ENCODE assay signal across 8 cellular contexts in the genomic region with DNA sequence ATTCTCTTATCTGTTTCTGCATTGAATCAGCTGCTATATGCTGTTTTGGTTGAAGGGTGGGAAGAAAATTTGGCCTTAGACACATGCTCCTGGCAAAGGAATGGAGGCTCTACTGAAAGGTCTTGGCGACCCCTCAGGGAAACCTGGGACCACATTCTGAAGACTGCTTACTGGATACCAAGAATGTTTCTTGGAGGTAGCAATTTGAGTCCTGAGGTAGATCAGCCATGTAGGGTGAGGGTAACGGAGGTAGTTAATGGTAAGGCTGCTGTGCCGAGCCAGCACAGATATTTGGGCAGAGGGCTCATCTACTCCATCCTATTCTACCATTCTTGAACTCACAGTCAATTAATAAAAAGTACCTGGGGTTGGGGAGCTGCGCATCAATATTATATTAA. TPM values are rescaled to one million over a fixed set of nuclear protein-coding genes. Genes with fewer than 3 reads are reported as not detected.
DNase-seq lines count a peak whose midpoint lies in the region; ATAC-seq and TF ChIP-seq lines count a peak whose summit lies in the region.

No MANE protein-coding gene starts in this region.

- in situ Hi-C loops in GM13977 (cut with MboI; ENCODE audit: low pct_unique_long_range_greater_than_20kb, low sequenced_read_pairs, unreplicated experiment) = no loop called here

- peaks cover 0 to 30% (median 11%) of the 10 kb centered on the region in 4 donors for H3K4me1 ChIP-seq in right lobe of liver
- H3K4me1 ChIP-seq in upper lobe of left lung = peaks cover 22 to 39% (median 28%) of the 10 kb centered on the region in 4 donors

- 7% methylated on average over 3 of the region's 4 CpGs for WGBS in right lobe of liver (ENCODE audit: insufficient coverage, low coverage, low lambda C conversion rate, missing lambda C conversion rate)
- WGBS in upper lobe of left lung, 2 donors = 4 to 5% methylated on average over 4 of the region's 4 CpGs

- TF ChIP-seq POLR2A in right lobe of liver (IDR thresholded peaks at IDR 0.05) (no peak), upper lobe of left lung (IDR thresholded peaks at IDR 0.05) (no peak)

- peaks cover 2% of the 10 kb centered on the region for H3K36me3 Mint-ChIP-seq in activated naive CD4-positive, alpha-beta T cell treated with anti-CD3 and anti-CD28 coated beads, Interleukin-2, amount 10 ng/mL, durations not matched to agents 7 days and 5 days
- H3K36me3 Mint-ChIP-seq in activated naive CD8-positive, alpha-beta T cell treated with anti-CD3 and anti-CD28 coated beads, Interleukin-2, amount 10 ng/mL, durations not matched to agents 7 days and 5 days = no peaks in the 10 kb centered on the region

- DNase-seq in activated naive CD4-positive, alpha-beta T cell treated with anti-CD3 and anti-CD28 coated beads, Interleukin-2, amount 10 ng/mL, durations not matched to agents 7 days and 5 days = no peak
- no peak for DNase-seq in activated naive CD4-positive, alpha-beta T cell treated with Interleukin-2 at 50 U/mL for 16 hours
- no peak for DNase-seq in activated naive CD8-positive, alpha-beta T cell treated with anti-CD3 and anti-CD28 coated beads, Interleukin-2, amount 10 ng/mL, durations not matched to agents 7 days and 5 days
- DNase-seq in right lobe of liver = no peak
- DNase-seq in upper lobe of left lung = no peak
- no peak for DNase-seq in DMS114 treated with DMSO at 0.1 percent for 48 hours (lab: John Stamatoyannopoulos, UW; ENCODE audit: unreplicated experiment)
- DNase-seq in GM13977 (ENCODE audit: low spot score) = no peak

- intact Hi-C loops in right lobe of liver (cut with DNase I) = no loop called here

- no peaks in the 10 kb centered on the region for H3K27me3 ChIP-seq in right lobe of liver
- H3K27me3 ChIP-seq in upper lobe of left lung = no peaks in the 10 kb centered on the region

- H3K4me3 Mint-ChIP-seq in activated naive CD4-positive, alpha-beta T cell treated with anti-CD3 and anti-CD28 coated beads, Interleukin-2, amount 10 ng/mL, durations not matched to agents 7 days and 5 days = peak overlapping the region; percentile 99
- H3K4me3 Mint-ChIP-seq in activated naive CD8-positive, alpha-beta T cell treated with anti-CD3 and anti-CD28 coated beads, Interleukin-2, amount 10 ng/mL, durations not matched to agents 7 days and 5 days = peak overlapping the region; percentile 82

- CTCF ChIA-PET in activated naive CD4-positive, alpha-beta T cell treated with anti-CD3 and anti-CD28 coated beads, Interleukin-2, amount 10 ng/mL, durations not matched to agents 7 days and 5 days (lab: Charles Lee) = interaction anchor here (0.5 to 2.6 kb wide), 5 partner anchors 37 to 283 kb away, joined by 3 to 18 read pairs (median 4); no protein-coding TSS in a partner anchor

- no peak for TF ChIP-seq CTCF in right lobe of liver (IDR thresholded peaks at IDR 0.05)
- no peak for TF ChIP-seq CTCF in upper lobe of left lung (IDR thresholded peaks at IDR 0.05)
- no peak for TF ChIP-seq CTCF in GM13977 (IDR thresholded peaks at IDR 0.05; ENCODE audit: extremely low read depth, insufficient read depth, missing control alignments)

- no peaks in the 10 kb centered on the region for H3K36me3 ChIP-seq in right lobe of liver
- no peaks in the 10 kb centered on the region for H3K36me3 ChIP-seq in upper lobe of left lung

- H3K27ac Mint-ChIP-seq in activated naive CD4-positive, alpha-beta T cell treated with anti-CD3 and anti-CD28 coated beads, Interleukin-2, amount 10 ng/mL, durations not matched to agents 7 days and 5 days = peak overlapping the region; percentile 89
- H3K27ac Mint-ChIP-seq in activated naive CD8-positive, alpha-beta T cell treated with anti-CD3 and anti-CD28 coated beads, Interleukin-2, amount 10 ng/mL, durations not matched to agents 7 days and 5 days = peak overlapping the region; percentile 91

- H3K9me3 ChIP-seq in right lobe of liver (no peaks in the 10 kb centered on the region), upper lobe of left lung (no peaks in the 10 kb centered on the region)

- no peaks in the 10 kb centered on the region for H3K9me3 Mint-ChIP-seq in activated naive CD4-positive, alpha-beta T cell treated with anti-CD3 and anti-CD28 coated beads, Interleukin-2, amount 10 ng/mL, durations not matched to agents 7 days and 5 days
- no peaks in the 10 kb centered on the region for H3K9me3 Mint-ChIP-seq in activated naive CD8-positive, alpha-beta T cell treated with anti-CD3 and anti-CD28 coated beads, Interleukin-2, amount 10 ng/mL, durations not matched to agents 7 days and 5 days

- no peak for TF ChIP-seq EP300 in upper lobe of left lung (IDR thresholded peaks at IDR 0.05)

- H3K4me1 Mint-ChIP-seq in activated naive CD4-positive, alpha-beta T cell treated with anti-CD3 and anti-CD28 coated beads, Interleukin-2, amount 10 ng/mL, durations not matched to agents 7 days and 5 days = peaks cover 44% of the 10 kb centered on the region
- H3K4me1 Mint-ChIP-seq in activated naive CD8-positive, alpha-beta T cell treated with anti-CD3 and anti-CD28 coated beads, Interleukin-2, amount 10 ng/mL, durations not matched to agents 7 days and 5 days = peaks cover 30% of the 10 kb centered on the region

- peak overlapping the region; percentile 83 to 86 (median 86) for H3K4me3 ChIP-seq in right lobe of liver
- peak overlapping the region; percentile 76 to 88 (median 83) for H3K4me3 ChIP-seq in upper lobe of left lung

- ATAC-seq in HG03354 (IDR thresholded peaks at IDR 0.05; ENCODE audit: poor library complexity, severe bottlenecking, unreplicated experiment) (peak; percentile 24), right lobe of liver (peak in 2 of 4 donors; percentile 2 to 3), upper lobe of left lung (ENCODE audit: low FRiP score in 2 of 2) (no peak)
- no peak for ATAC-seq in activated naive CD8-positive, alpha-beta T cell treated with anti-CD3 and anti-CD28 coated beads, Interleukin-2, amount 10 ng/mL, durations not matched to agents 7 days and 5 days (ENCODE audit: low read depth)

- POLR2A ChIA-PET in activated naive CD8-positive, alpha-beta T cell treated with anti-CD3 and anti-CD28 coated beads, Interleukin-2, amount 10 ng/mL, durations not matched to agents 7 days and 5 days (lab: Charles Lee) = interaction anchor here (0.7 to 2.0 kb wide), 9 partner anchors 8 to 282 kb away, joined by 3 to 19 read pairs (median 3); no protein-coding TSS in a partner anchor

- no peaks in the 10 kb centered on the region for H3K27me3 Mint-ChIP-seq in activated naive CD4-positive, alpha-beta T cell treated with anti-CD3 and anti-CD28 coated beads, Interleukin-2, amount 10 ng/mL, durations not matched to agents 7 days and 5 days
- no peaks in the 10 kb centered on the region for H3K27me3 Mint-ChIP-seq in activated naive CD8-positive, alpha-beta T cell treated with anti-CD3 and anti-CD28 coated beads, Interleukin-2, amount 10 ng/mL, durations not matched to agents 7 days and 5 days

- H3K27ac ChIP-seq in right lobe of liver (peak overlapping the region; percentile 93 to 99 (median 96)), upper lobe of left lung (peak overlapping the region; percentile 95 to 98 (median 97))

RNA-seq across cellular contexts. Expression of a gene that starts 0.4 kb away (rescaled TPM):
- total RNA-seq in activated naive CD8-positive, alpha-beta T cell treated with anti-CD3 and anti-CD28 coated beads, Interleukin-2, amount 10 ng/mL, durations not matched to agents 7 days and 5 days = 10 to 100 TPM; 66.2 to 69.5 TPM
- total RNA-seq in right lobe of liver (10 to 100 TPM; 22.1 to 35.2 (median 31.5) TPM), upper lobe of left lung (100 to 1,000 TPM in 1 of 6 donors, 10 to 100 TPM in 5; 47.4 to 111 (median 51.5) TPM)
